In genomic region chr9:105444130-105444529, GRCh38 we compare ENCODE assay signal across 1 cellular context.
TF ChIP-seq lines count a peak whose summit lies in the region.

No MANE protein-coding gene starts in this region.

TF ChIP-seq in GM23338, 12 proteins besides CTCF, POLR2A, EP300 and RAD21 (continued from another document):
- TF ChIP-seq ZNF462 (CRISPR knock-in tag; IDR thresholded peaks at IDR 0.05) (no peak), ZNF331 (CRISPR knock-in tag; IDR thresholded peaks at IDR 0.05; ENCODE audit: low read depth) (no peak), EZH2 (IDR thresholded peaks at IDR 0.05; ENCODE audit: low read depth, unreplicated experiment) (no peak), POLR2AphosphoS5 (IDR thresholded peaks at IDR 0.05; ENCODE audit: low read depth) (no peak), ZNF114 (CRISPR knock-in tag; IDR thresholded peaks at IDR 0.05) (no peak), STAT1 (IDR thresholded peaks at IDR 0.05; ENCODE audit: unreplicated experiment) (no peak), JUNB (IDR thresholded peaks at IDR 0.05; ENCODE audit: unreplicated experiment) (no peak), NANOG (IDR thresholded peaks at IDR 0.05; ENCODE audit: borderline replicate concordance) (no peak), ETS1 (IDR thresholded peaks at IDR 0.05) (no peak), REST (IDR thresholded peaks at IDR 0.05; ENCODE audit: unreplicated experiment) (no peak)
